ENCODE assay signal across 12 cellular contexts in genomic region chr6:30156262-30156599, GRCh38. TPM values are rescaled to one million over a fixed set of nuclear protein-coding genes. Genes with fewer than 3 reads are reported as not detected.
DNase-seq lines count a peak whose midpoint lies in the region; ATAC-seq, FAIRE-seq and TF ChIP-seq lines count a peak whose summit lies in the region.
"Had no signal": no experiment of that assay in that cellular context is flagged by ENCODE, and none has a peak within 500 bp of the region (broad histone marks: within the 10 kb centered on the region; RNA-seq: fewer than 3 reads in every experiment).

No MANE protein-coding gene starts in this region.

- H3K27me3 Mint-ChIP-seq in astrocyte (ENCODE audit: low read depth, unreplicated experiment) = peaks cover 36% of the 10 kb centered on the region

- H4K20me1 ChIP-seq in astrocyte (ENCODE audit: insufficient read depth, low read length) (no peaks in the 10 kb centered on the region), keratinocyte (ENCODE audit: control insufficient read depth, extremely low read depth, insufficient read depth, low read length) (no peaks in the 10 kb centered on the region)
- H4K20me1 ChIP-seq: BLaER1 had no signal

- H3K27ac Mint-ChIP-seq in astrocyte (ENCODE audit: unreplicated experiment) = peak overlapping the region; percentile 86

- CTCF ChIA-PET in A549 (lab: Yijun Ruan, JAX) = interaction anchor here (1.0 to 1.5 kb wide), 2 partner anchors 25 to 53 kb away, joined by 4 to 8 read pairs; no protein-coding TSS in a partner anchor

- no peak overlapping the region for H3K4me3 Mint-ChIP-seq in astrocyte (ENCODE audit: unreplicated experiment)

- FAIRE-seq in A549 (lab: Jason Lieb, UNC) = no peak
- FAIRE-seq in astrocyte (lab: Jason Lieb, UNC) = no peak
- FAIRE-seq in keratinocyte (lab: Jason Lieb, UNC) = no peak

- no peak overlapping the region for H3K4me3 ChIP-seq in A549
- H3K4me3 ChIP-seq in astrocyte (ENCODE audit: insufficient read depth, low read depth, low read length) = no peak overlapping the region
- no peak overlapping the region for H3K4me3 ChIP-seq in keratinocyte (ENCODE audit: control insufficient read depth in 2 of 3, extremely low read depth in 1 of 3, insufficient read depth in 2 of 3, low read depth in 1 of 3, low read length in 3 of 3)
- H3K4me3 ChIP-seq: BLaER1 had no signal

- peak; percentile 25 to 71 for DNase-seq in A549 (ENCODE audit: low read depth in 1 of 2, low spot score in 1 of 2)
- DNase-seq in HT1080 (ENCODE audit: low read depth) = peak; percentile 69
- peak; percentile 42 for DNase-seq in astrocyte (ENCODE audit: low read depth)
- peak; percentile 33 for DNase-seq in keratinocyte (ENCODE audit: low read depth, low spot score)
- no peak for DNase-seq in GM19240 (ENCODE audit: insufficient read length, low spot score)
- DNase-seq in DMS 273 (lab: John Stamatoyannopoulos, UW; ENCODE audit: unreplicated experiment) = no peak
- no peak for DNase-seq in epidermal melanocyte (ENCODE audit: insufficient read length, low spot score)
- DNase-seq: cerebellar nuclear complex; stimulated activated naive CD4-positive, alpha-beta T cell had no signal

- no peaks in the 10 kb centered on the region for H3K9me1 ChIP-seq in keratinocyte (ENCODE audit: control insufficient read depth, extremely low read depth, insufficient read depth, low read length)

- WGBS in A549 (ENCODE audit: missing lambda C conversion rate) = 8% methylated on average over 4 of the region's 4 CpGs

- H3K36me3 ChIP-seq in astrocyte (ENCODE audit: insufficient read depth, low read length) (no peaks in the 10 kb centered on the region), keratinocyte (ENCODE audit: control insufficient read depth in 2 of 2, extremely low read depth in 1 of 2, insufficient read depth in 2 of 2, low read length in 2 of 2) (no peaks in the 10 kb centered on the region)
- H3K36me3 ChIP-seq: BLaER1 had no signal

- peak overlapping the region; percentile 21 to 75; a peak in 3 of 6 replicates for H3K27ac ChIP-seq in A549
- H3K27ac ChIP-seq in astrocyte (ENCODE audit: low read depth, low read length) = no peak overlapping the region
- no peak overlapping the region for H3K27ac ChIP-seq in keratinocyte (ENCODE audit: control insufficient read depth, insufficient read depth, low read length)
- H3K27ac ChIP-seq: BLaER1 had no signal

- TF ChIP-seq POLR2A in A549 (IDR thresholded peaks at IDR 0.05; ENCODE audit: low read length) = no peak

- H3K27me3 ChIP-seq in astrocyte (ENCODE audit: insufficient read depth, low read length) (peaks cover 4% of the 10 kb centered on the region), keratinocyte (ENCODE audit: control insufficient read depth, extremely low read depth, insufficient read depth, low read length) (peaks cover 9% of the 10 kb centered on the region)
- H3K27me3 ChIP-seq: BLaER1 had no signal

- H3K4me2 ChIP-seq in A549 (peak overlapping the region; percentile 80), astrocyte (ENCODE audit: low read length) (no peak overlapping the region), keratinocyte (ENCODE audit: control insufficient read depth, extremely low read depth, insufficient read depth, low read depth, low read length) (peak overlapping the region; percentile 67)
- H3K4me2 ChIP-seq: BLaER1 had no signal

- peaks cover 21% of the 10 kb centered on the region for H3K4me1 Mint-ChIP-seq in astrocyte (ENCODE audit: low read depth, unreplicated experiment)

- dilution Hi-C loops in keratinocyte (cut with MboI; ENCODE audit: extremely low pct_ligation_motif_present, low sequenced_read_pairs) = no loop called here

- H2AFZ ChIP-seq in astrocyte (ENCODE audit: low read depth, low read length) = peak overlapping the region; percentile 29
- peak overlapping the region; percentile 47 for H2AFZ ChIP-seq in keratinocyte (ENCODE audit: control insufficient read depth, low read length)

- no peak for TF ChIP-seq EP300 in A549 (IDR thresholded peaks at IDR 0.05)

- peaks cover 5% of the 10 kb centered on the region for H3K9me3 Mint-ChIP-seq in astrocyte (ENCODE audit: unreplicated experiment)

- no peaks in the 10 kb centered on the region for H3K36me3 Mint-ChIP-seq in astrocyte (ENCODE audit: low read depth, unreplicated experiment)

- no peak for TF ChIP-seq RAD21 in A549 (conservative IDR thresholded peaks at IDR 0.05 in 1 of 2, IDR thresholded peaks at IDR 0.05 in 1 of 2)

- H3K4me1 ChIP-seq in A549 (peaks cover 33% of the 10 kb centered on the region), astrocyte (ENCODE audit: insufficient read depth, low read length) (peaks cover 18% of the 10 kb centered on the region), keratinocyte (ENCODE audit: control insufficient read depth, extremely low read depth, insufficient read depth, low read length) (peaks cover 26% of the 10 kb centered on the region)

- H3K9me3 ChIP-seq in A549 (no peaks in the 10 kb centered on the region), astrocyte (ENCODE audit: insufficient read depth, low read depth, low read length) (no peaks in the 10 kb centered on the region), keratinocyte (ENCODE audit: control insufficient read depth, low read depth, low read length) (no peaks in the 10 kb centered on the region)
- H3K9me3 ChIP-seq: BLaER1 had no signal

- ATAC-seq in A549 (peak; percentile 31 to 61; a peak in 3 of 6 replicates), HG03457 (IDR thresholded peaks at IDR 0.05; ENCODE audit: unreplicated experiment) (no peak)

- no peak overlapping the region for H3K9ac ChIP-seq in astrocyte (ENCODE audit: low read length)
- no peak overlapping the region for H3K9ac ChIP-seq in keratinocyte (ENCODE audit: control insufficient read depth, extremely low read depth, insufficient read depth, low read length)
- H3K9ac ChIP-seq: BLaER1 had no signal

- POLR2A ChIA-PET in A549 (lab: Yijun Ruan, JAX) = no interaction called here

- TF ChIP-seq CTCF in A549 (IDR thresholded peaks at IDR 0.05) (no peak), astrocyte (IDR thresholded peaks at IDR 0.05; ENCODE audit: insufficient read depth, low read depth, low read length) (no peak), keratinocyte (optimal IDR thresholded peaks at IDR 0.05 in 1 of 3, IDR thresholded peaks at IDR 0.05 in 1 of 3, conservative IDR thresholded peaks at IDR 0.05 in 1 of 3; ENCODE audit: extremely low read depth in 1 of 3, insufficient read depth in 2 of 3, low read length in 3 of 3) (no peak)

- H3K79me2 ChIP-seq in astrocyte (ENCODE audit: insufficient read depth, low read length) = no peaks in the 10 kb centered on the region
- no peaks in the 10 kb centered on the region for H3K79me2 ChIP-seq in keratinocyte (ENCODE audit: control insufficient read depth, insufficient read depth, low read length)

RNA-seq across cellular contexts. Expression of gene TRIM10, which starts 4.8 kb away (rescaled TPM):
- 0.09 and 0.12 TPM in 2 replicates for polyA plus RNA-seq in A549 (2011; rRNA removed)
- not detected in 2 replicates for polyA plus RNA-seq in A549 (2012; cell fraction: cytosol; rRNA removed)
- 0.02 TPM in 1 of 2 replicates, not detected in the other for polyA plus RNA-seq in A549 (2012; cell fraction: nucleus; rRNA removed)
- polyA plus RNA-seq in A549 (2017; fragmentation: RNase III; extraction: RNeasy Plus Mini Kit Qiagen cat#74134 plus additional on column Dnase treatment) = 0.03 TPM in 2 of 3 replicates, not detected in the other
- 0.15 TPM in 1 of 2 replicates, not detected in the other for polyA minus RNA-seq in A549 (2011; rRNA and poly(A)+ RNA removed)
- total RNA-seq in HT1080 (2014; rRNA removed; shearing (Covaris generic)) = not detected in 2 replicates
- not detected in 2 replicates for polyA plus RNA-seq in HT1080 (2015; cell fraction: cytosol; rRNA removed)
- polyA plus RNA-seq in HT1080 (2015; cell fraction: nucleus; rRNA removed) = not detected in 2 replicates
- not detected in 2 replicates for total RNA-seq in astrocyte
- polyA plus RNA-seq in keratinocyte = not detected in 3 replicates
- not detected for polyA plus RNA-seq in keratinocyte (2011; ENCODE audit: low read depth)
- polyA plus RNA-seq in keratinocyte (2011; cell fraction: cytosol; rRNA removed) = not detected in 2 replicates
- not detected in 2 replicates for polyA plus RNA-seq in keratinocyte (2011; cell fraction: nucleus; rRNA removed)
- polyA plus RNA-seq in keratinocyte (2012; ENCODE audit: low replicate concordance) = not detected in 2 replicates
- polyA minus RNA-seq in keratinocyte = not detected in 3 replicates
- not detected for polyA minus RNA-seq in keratinocyte (2011; cell fraction: cytosol; rRNA and poly(A)+ RNA removed)
- polyA minus RNA-seq in keratinocyte (2011; cell fraction: nucleus; rRNA and poly(A)+ RNA removed) = not detected in 2 replicates

RNA-seq across cellular contexts. Expression of gene TRIM15, which starts 7.1 kb away (rescaled TPM):
- polyA plus RNA-seq in A549 (2011; rRNA removed) (0.08 and 0.37 TPM in 2 replicates), A549 (2017; fragmentation: RNase III; extraction: RNeasy Plus Mini Kit Qiagen cat#74134 plus additional on column Dnase treatment) (0.04 to 0.09 TPM (median 0.08 TPM) in 3 replicates), keratinocyte (not detected in 3 replicates)
- 0.01 and 0.04 TPM in 2 replicates for polyA plus RNA-seq in A549 (2012; cell fraction: cytosol; rRNA removed)
- polyA plus RNA-seq in A549 (2012; cell fraction: nucleus; rRNA removed) = 0.01 and 0.11 TPM in 2 replicates
- polyA minus RNA-seq in A549 (2011; rRNA and poly(A)+ RNA removed) = not detected in 2 replicates
- not detected in 2 replicates for total RNA-seq in HT1080 (2014; rRNA removed; shearing (Covaris generic))
- polyA plus RNA-seq in HT1080 (2015; cell fraction: cytosol; rRNA removed) = not detected in 2 replicates
- not detected in 2 replicates for polyA plus RNA-seq in HT1080 (2015; cell fraction: nucleus; rRNA removed)
- total RNA-seq in astrocyte = not detected in 2 replicates
- 0.11 TPM for polyA plus RNA-seq in keratinocyte (2011; ENCODE audit: low read depth)
- polyA plus RNA-seq in keratinocyte (2011; cell fraction: cytosol; rRNA removed) = not detected in 2 replicates
- not detected in 2 replicates for polyA plus RNA-seq in keratinocyte (2011; cell fraction: nucleus; rRNA removed)
- not detected in 2 replicates for polyA plus RNA-seq in keratinocyte (2012; ENCODE audit: low replicate concordance)
- not detected in 3 replicates for polyA minus RNA-seq in keratinocyte
- polyA minus RNA-seq in keratinocyte (2011; cell fraction: cytosol; rRNA and poly(A)+ RNA removed) = not detected
- polyA minus RNA-seq in keratinocyte (2011; cell fraction: nucleus; rRNA and poly(A)+ RNA removed) = not detected in 2 replicates
- total RNA-seq: skeletal muscle tissue had no signal

RNA-seq across cellular contexts. Expression of gene TRIM40, which starts 20.3 kb away (rescaled TPM):
- polyA plus RNA-seq in A549 (2011; rRNA removed) (0.05 and 0.07 TPM in 2 replicates), A549 (2017; fragmentation: RNase III; extraction: RNeasy Plus Mini Kit Qiagen cat#74134 plus additional on column Dnase treatment) (0.05 TPM in 1 of 3 replicates, not detected in the others), keratinocyte (not detected in 3 replicates)
- polyA plus RNA-seq in A549 (2012; cell fraction: cytosol; rRNA removed) = not detected in 2 replicates
- not detected in 2 replicates for polyA plus RNA-seq in A549 (2012; cell fraction: nucleus; rRNA removed)
- not detected in 2 replicates for polyA minus RNA-seq in A549 (2011; rRNA and poly(A)+ RNA removed)
- total RNA-seq in HT1080 (2014; rRNA removed; shearing (Covaris generic)) = not detected in 2 replicates
- not detected in 2 replicates for polyA plus RNA-seq in HT1080 (2015; cell fraction: cytosol; rRNA removed)
- polyA plus RNA-seq in HT1080 (2015; cell fraction: nucleus; rRNA removed) = not detected in 2 replicates
- not detected in 2 replicates for total RNA-seq in astrocyte
- polyA plus RNA-seq in keratinocyte (2011; ENCODE audit: low read depth) = not detected
- polyA plus RNA-seq in keratinocyte (2011; cell fraction: cytosol; rRNA removed) = not detected in 2 replicates
- polyA plus RNA-seq in keratinocyte (2011; cell fraction: nucleus; rRNA removed) = not detected in 2 replicates
- polyA plus RNA-seq in keratinocyte (2012; ENCODE audit: low replicate concordance) = not detected in 2 replicates
- polyA minus RNA-seq in keratinocyte = not detected in 3 replicates
- polyA minus RNA-seq in keratinocyte (2011; cell fraction: cytosol; rRNA and poly(A)+ RNA removed) = not detected
- not detected in 2 replicates for polyA minus RNA-seq in keratinocyte (2011; cell fraction: nucleus; rRNA and poly(A)+ RNA removed)
- total RNA-seq: skeletal muscle tissue had no signal

RNA-seq across cellular contexts. Expression of gene TRIM31, which starts 43.3 kb away (rescaled TPM):
- polyA plus RNA-seq in A549 (2011; rRNA removed) = 2.9 and 4.0 TPM in 2 replicates
- 0.74 and 0.76 TPM in 2 replicates for polyA plus RNA-seq in A549 (2012; cell fraction: cytosol; rRNA removed)
- 1.1 and 1.6 TPM in 2 replicates for polyA plus RNA-seq in A549 (2012; cell fraction: nucleus; rRNA removed)
- 3.1 to 3.3 TPM (median 3.2 TPM) in 3 replicates for polyA plus RNA-seq in A549 (2017; fragmentation: RNase III; extraction: RNeasy Plus Mini Kit Qiagen cat#74134 plus additional on column Dnase treatment)
- polyA minus RNA-seq in A549 (2011; rRNA and poly(A)+ RNA removed) = 0.73 and 2.1 TPM in 2 replicates
- 0.03 TPM in 1 of 2 replicates, not detected in the other for total RNA-seq in HT1080 (2014; rRNA removed; shearing (Covaris generic))
- not detected in 2 replicates for polyA plus RNA-seq in HT1080 (2015; cell fraction: cytosol; rRNA removed)
- polyA plus RNA-seq in HT1080 (2015; cell fraction: nucleus; rRNA removed) = not detected in 2 replicates
- total RNA-seq in astrocyte = not detected in 2 replicates
- polyA plus RNA-seq in keratinocyte = 0.06 TPM in 1 of 3 replicates, not detected in the others
- polyA plus RNA-seq in keratinocyte (2011; ENCODE audit: low read depth) = not detected
- 0.05 TPM in 2 replicates for polyA plus RNA-seq in keratinocyte (2011; cell fraction: cytosol; rRNA removed)
- 0.08 TPM in 1 of 2 replicates, not detected in the other for polyA plus RNA-seq in keratinocyte (2011; cell fraction: nucleus; rRNA removed)
- polyA plus RNA-seq in keratinocyte (2012; ENCODE audit: low replicate concordance) = 0.18 and 2.5 TPM in 2 replicates
- polyA minus RNA-seq in keratinocyte = not detected in 3 replicates
- not detected for polyA minus RNA-seq in keratinocyte (2011; cell fraction: cytosol; rRNA and poly(A)+ RNA removed)
- polyA minus RNA-seq in keratinocyte (2011; cell fraction: nucleus; rRNA and poly(A)+ RNA removed) = not detected in 2 replicates
- total RNA-seq: skeletal muscle tissue had no signal

RNA-seq across cellular contexts. Expression of gene TRIM26, which starts 57.0 kb away (rescaled TPM):
- polyA plus RNA-seq in A549 (2011; rRNA removed) = 23.3 and 30.4 TPM in 2 replicates
- polyA plus RNA-seq in A549 (2012; cell fraction: cytosol; rRNA removed) = 23.0 and 23.2 TPM in 2 replicates
- polyA plus RNA-seq in A549 (2012; cell fraction: nucleus; rRNA removed) = 31.4 and 38.2 TPM in 2 replicates
- polyA plus RNA-seq in A549 (2017; fragmentation: RNase III; extraction: RNeasy Plus Mini Kit Qiagen cat#74134 plus additional on column Dnase treatment) = 28.2 to 31.1 TPM (median 30.4 TPM) in 3 replicates
- polyA minus RNA-seq in A549 (2011; rRNA and poly(A)+ RNA removed) = 27.5 and 32.3 TPM in 2 replicates
- total RNA-seq in HT1080 (2014; rRNA removed; shearing (Covaris generic)) = 28.8 and 29.2 TPM in 2 replicates
- polyA plus RNA-seq in HT1080 (2015; cell fraction: cytosol; rRNA removed) = 20.5 and 23.4 TPM in 2 replicates
- polyA plus RNA-seq in HT1080 (2015; cell fraction: nucleus; rRNA removed) = 28.7 and 29.7 TPM in 2 replicates
- 51.7 and 52.8 TPM in 2 replicates for total RNA-seq in astrocyte
- polyA plus RNA-seq in keratinocyte = 34.3 to 37.1 TPM (median 34.7 TPM) in 3 replicates
- 14.5 TPM for polyA plus RNA-seq in keratinocyte (2011; ENCODE audit: low read depth)
- polyA plus RNA-seq in keratinocyte (2011; cell fraction: cytosol; rRNA removed) = 30.5 and 34.8 TPM in 2 replicates
- 55.2 and 57.5 TPM in 2 replicates for polyA plus RNA-seq in keratinocyte (2011; cell fraction: nucleus; rRNA removed)
- 22.1 and 40.9 TPM in 2 replicates for polyA plus RNA-seq in keratinocyte (2012; ENCODE audit: low replicate concordance)
- polyA minus RNA-seq in keratinocyte = 30.9 to 72.0 TPM (median 35.9 TPM) in 3 replicates
- polyA minus RNA-seq in keratinocyte (2011; cell fraction: cytosol; rRNA and poly(A)+ RNA removed) = 23.4 TPM
- 20.9 and 34.4 TPM in 2 replicates for polyA minus RNA-seq in keratinocyte (2011; cell fraction: nucleus; rRNA and poly(A)+ RNA removed)

Comparison
In these comparisons a context has a peak if more than half of its experiments do, and no peak if none do; other contexts are left out.
1. DNase-seq: peak in A549 (2 of 2), HT1080 (single experiment), astrocyte (single experiment) and keratinocyte (single experiment); none in GM19240 (single experiment), DMS 273 (single experiment) and epidermal melanocyte (single experiment).
2. H3K27ac ChIP-seq: peak in A549 (2 of 2); none in astrocyte (single experiment) and keratinocyte (single experiment).